In genomic region chr1:150548324-150548631, GRCh38 we compare ENCODE assay signal across 8 cellular contexts. TPM values are rescaled to one million over a fixed set of nuclear protein-coding genes. Genes with fewer than 3 reads are reported as not detected.
DNase-seq lines count a peak whose midpoint lies in the region; ATAC-seq, FAIRE-seq and TF ChIP-seq lines count a peak whose summit lies in the region.

No MANE protein-coding gene starts in this region.

- peak overlapping the region; percentile 39 for H3K4me3 ChIP-seq in CD8-positive, alpha-beta T cell (ENCODE audit: low read depth, low read length)
- H3K4me3 ChIP-seq in Panc1 (ENCODE audit: low read depth in 2 of 2, low read length in 2 of 2) (peak overlapping the region; percentile 56 to 73), endothelial cell of umbilical vein (replicated peaks in 1 of 3; ENCODE audit: insufficient read depth in 1 of 3, low read depth in 1 of 3, low read length in 3 of 3) (peak overlapping the region in 2 of 3 experiments; percentile 8 to 36), neutrophil (ENCODE audit: low read depth in 1 of 2, low read length in 1 of 2) (peak overlapping the region; percentile 68 to 77)

- FAIRE-seq in endothelial cell of umbilical vein (lab: Jason Lieb, UNC): no peak

- POLR2A ChIA-PET in CD8-positive, alpha-beta T cell (lab: Charles Lee): interaction anchor here (0.9 to 1.0 kb wide), 2 partner anchors 12 to 33 kb away, joined by 5 to 7 read pairs; partner anchors contain the start of gene FALEC
- POLR2A ChIA-PET in Panc1 (lab: Charles Lee) (interaction anchor here (0.5 kb wide), 1 partner anchor 527 kb away, joined by 3 read pairs; no protein-coding TSS in a partner anchor), endothelial cell of umbilical vein (lab: Charles Lee) (interaction anchor here (0.7 kb wide), 1 partner anchor 31 kb away, joined by 3 read pairs; the partner anchor contains the start of gene MCL1)

- peak overlapping the region; percentile 54 for H3K4me2 ChIP-seq in endothelial cell of umbilical vein (ENCODE audit: insufficient read depth, low read length)

- H4K20me1 ChIP-seq in endothelial cell of umbilical vein (replicated peaks; ENCODE audit: control insufficient read depth, extremely low read depth, insufficient read depth, low read length): no peaks in the 10 kb centered on the region

- no peaks in the 10 kb centered on the region for H3K9me3 Mint-ChIP-seq in CD8-positive, alpha-beta T cell

- no peaks in the 10 kb centered on the region for H3K36me3 Mint-ChIP-seq in CD8-positive, alpha-beta T cell

- no peaks in the 10 kb centered on the region for H3K27me3 ChIP-seq in CD8-positive, alpha-beta T cell (ENCODE audit: insufficient read depth, low read length)
- H3K27me3 ChIP-seq in Panc1 (ENCODE audit: control insufficient read depth, insufficient read depth, low read length) (no peaks in the 10 kb centered on the region), endothelial cell of umbilical vein (ENCODE audit: control insufficient read depth in 2 of 2, insufficient read depth in 2 of 2, low read length in 2 of 2) (peaks cover 2 to 3% of the 10 kb centered on the region in 2 experiments), neutrophil (peaks cover 66% of the 10 kb centered on the region)

- no peaks in the 10 kb centered on the region for H3K79me2 ChIP-seq in endothelial cell of umbilical vein (ENCODE audit: control insufficient read depth, insufficient read depth, low read length)

- H3K9me1 ChIP-seq in endothelial cell of umbilical vein (replicated peaks; ENCODE audit: control insufficient read depth, extremely low read depth, insufficient read depth, low read length): no peaks in the 10 kb centered on the region

- H3K9me3 ChIP-seq in CD8-positive, alpha-beta T cell (ENCODE audit: low read length): no peaks in the 10 kb centered on the region
- no peaks in the 10 kb centered on the region for H3K9me3 ChIP-seq in Panc1 (ENCODE audit: control insufficient read depth, insufficient read depth, low read depth, low read length)
- no peaks in the 10 kb centered on the region for H3K9me3 ChIP-seq in endothelial cell of umbilical vein (replicated peaks; ENCODE audit: control insufficient read depth, insufficient read depth, low read length)
- H3K9me3 ChIP-seq in neutrophil: no peaks in the 10 kb centered on the region

- H3K27ac ChIP-seq in CD8-positive, alpha-beta T cell (ENCODE audit: low read depth, low read length): no peak overlapping the region
- H3K27ac ChIP-seq in Panc1 (ENCODE audit: low read length) (peak overlapping the region; percentile 54), endothelial cell of umbilical vein (ENCODE audit: insufficient read depth, low read depth, low read length) (no peak overlapping the region), neutrophil (peak overlapping the region; percentile 64)

- H3K36me3 ChIP-seq in CD8-positive, alpha-beta T cell (ENCODE audit: insufficient read depth, low read length): no peaks in the 10 kb centered on the region
- H3K36me3 ChIP-seq in Panc1 (ENCODE audit: control insufficient read depth, insufficient read depth, low read length): no peaks in the 10 kb centered on the region
- no peaks in the 10 kb centered on the region for H3K36me3 ChIP-seq in endothelial cell of umbilical vein (ENCODE audit: control insufficient read depth in 2 of 2, extremely low read depth in 1 of 2, insufficient read depth in 2 of 2, low read length in 2 of 2)
- H3K36me3 ChIP-seq in neutrophil: no peaks in the 10 kb centered on the region

- H3K4me3 Mint-ChIP-seq in CD8-positive, alpha-beta T cell: peak overlapping the region; percentile 77

- BruUV-seq in Panc1 (replicated peaks; lab: Mats Ljungman, UMichigan) (no TSS peak), endothelial cell of umbilical vein (replicated peaks; lab: Mats Ljungman, UMichigan) (no TSS peak)

- H2AFZ ChIP-seq in endothelial cell of umbilical vein (ENCODE audit: low read depth, low read length): peak overlapping the region; percentile 61

- in situ Hi-C loops in Panc1 (cut with HindIII; ENCODE audit: low pct_unique_long_range_greater_than_20kb, low sequenced_read_pairs): no loop called here

- dilution Hi-C loops in endothelial cell of umbilical vein (cut with MboI; ENCODE audit: extremely low pct_ligation_motif_present, low sequenced_read_pairs): no loop called here

- CTCF ChIA-PET in CD8-positive, alpha-beta T cell (lab: Charles Lee): interaction anchor here (0.6 to 1.5 kb wide), 3 partner anchors 11 to 26 kb away, joined by 3 to 7 read pairs (median 3); no protein-coding TSS in a partner anchor
- CTCF ChIA-PET in Panc1 (lab: Charles Lee) (interaction anchor here (0.6 to 1.4 kb wide), 4 partner anchors 13 to 600 kb away, joined by 3 to 12 read pairs (median 4); no protein-coding TSS in a partner anchor), endothelial cell of umbilical vein (lab: Charles Lee) (interaction anchor here (1.1 to 6.7 kb wide), 8 partner anchors 12 to 265 kb away, joined by 3 to 55 read pairs (median 4); no protein-coding TSS in a partner anchor)

- peaks cover 25% of the 10 kb centered on the region for H3K4me1 Mint-ChIP-seq in CD8-positive, alpha-beta T cell (ENCODE audit: low read depth)

- no peak for ATAC-seq in CD8-positive, alpha-beta T cell
- ATAC-seq in Panc1 (no peak), HG02852 (IDR thresholded peaks at IDR 0.05; ENCODE audit: unreplicated experiment) (no peak)

- TF ChIP-seq POLR2A in endothelial cell of umbilical vein (IDR thresholded peaks at IDR 0.05; ENCODE audit: low read depth, low read length): no peak

- H3K27me3 Mint-ChIP-seq in CD8-positive, alpha-beta T cell (ENCODE audit: low read depth): peaks cover 28% of the 10 kb centered on the region

- DNase-seq in CD8-positive, alpha-beta T cell: no peak
- DNase-seq in Panc1 (ENCODE audit: low read depth, low spot score) (no peak), endothelial cell of umbilical vein (ENCODE audit: low read depth, low spot score) (no peak), AG08395 (ENCODE audit: low spot score) (no peak), NAMALWA (ENCODE audit: low spot score) (no peak), mucosa of gallbladder (ENCODE audit: low spot score) (no peak)

- H3K27ac Mint-ChIP-seq in CD8-positive, alpha-beta T cell: no peak overlapping the region

- TF ChIP-seq CTCF in CD8-positive, alpha-beta T cell (IDR thresholded peaks at IDR 0.05): no peak
- no peak for TF ChIP-seq CTCF in Panc1 (IDR thresholded peaks at IDR 0.05)
- TF ChIP-seq CTCF in endothelial cell of umbilical vein (IDR thresholded peaks at IDR 0.05; ENCODE audit: extremely low read depth in 1 of 2, insufficient read depth in 1 of 2, low read depth in 1 of 2, low read length in 2 of 2): no peak
- no peak for TF ChIP-seq CTCF in neutrophil (IDR thresholded peaks at IDR 0.05)

- peaks cover 22% of the 10 kb centered on the region for H3K4me1 ChIP-seq in CD8-positive, alpha-beta T cell (ENCODE audit: insufficient read depth, low read length)
- peaks cover 27% of the 10 kb centered on the region for H3K4me1 ChIP-seq in Panc1 (ENCODE audit: control insufficient read depth, insufficient read depth, low read length)
- H3K4me1 ChIP-seq in endothelial cell of umbilical vein (ENCODE audit: control insufficient read depth, extremely low read depth, insufficient read depth, low read length): peaks cover 22% of the 10 kb centered on the region
- H3K4me1 ChIP-seq in neutrophil (ENCODE audit: control insufficient read depth in 1 of 2, insufficient read depth in 1 of 2, low read depth in 1 of 2, low read length in 1 of 2): peaks cover 44 to 47% of the 10 kb centered on the region in 2 experiments

- no peak overlapping the region for H3K9ac ChIP-seq in endothelial cell of umbilical vein (replicated peaks; ENCODE audit: extremely low read depth, insufficient read depth, low read length)

- intact Hi-C loops in CD8-positive, alpha-beta T cell (cut with DNase I, micrococcal nuclease): no loop called here
- intact Hi-C loops in Panc1 (cut with micrococcal nuclease; ENCODE audit: unreplicated experiment): no loop called here
- intact Hi-C loops in endothelial cell of umbilical vein (cut with micrococcal nuclease): loop anchor here (5.0 kb wide), 1 partner anchor 86 kb away; no protein-coding TSS in a partner anchor

RNA-seq across cellular contexts. Expression of gene ADAMTSL4, which starts 0.9 kb away (rescaled TPM):
- total RNA-seq in CD8-positive, alpha-beta T cell: not detected
- total RNA-seq in Panc1 (2021; ENCODE audit: unreplicated experiment) (9.5 TPM), endothelial cell of umbilical vein (0.37 and 0.73 TPM in 2 replicates), mucosa of gallbladder (17.2 TPM)
- polyA plus RNA-seq in Panc1 (2012; ENCODE audit: insufficient read length): 10.4 TPM
- 0.96 and 1.0 TPM in 2 replicates for polyA plus RNA-seq in endothelial cell of umbilical vein
- polyA plus RNA-seq in endothelial cell of umbilical vein (2011; cell fraction: cytosol; rRNA removed): 0.67 and 0.75 TPM in 2 replicates
- 0.63 and 0.74 TPM in 2 replicates for polyA plus RNA-seq in endothelial cell of umbilical vein (2011; cell fraction: nucleus; rRNA removed)
- polyA plus RNA-seq in endothelial cell of umbilical vein (2012): 3.0 and 3.6 TPM in 2 replicates
- polyA minus RNA-seq in endothelial cell of umbilical vein: 2.5 and 4.0 TPM in 2 replicates
- 2.8 TPM for polyA minus RNA-seq in endothelial cell of umbilical vein (2011; cell fraction: cytosol; rRNA and poly(A)+ RNA removed)
- 0.58 TPM in 1 of 2 replicates, not detected in the other for polyA minus RNA-seq in endothelial cell of umbilical vein (2011; cell fraction: nucleus; rRNA and poly(A)+ RNA removed)

RNA-seq across cellular contexts. Expression of gene MCL1, which starts 31.1 kb away (rescaled TPM):
- 100 to 1,000 TPM; 682 to 685 TPM for total RNA-seq in CD8-positive, alpha-beta T cell
- total RNA-seq in Panc1 (2021; ENCODE audit: unreplicated experiment) (126 TPM), endothelial cell of umbilical vein (186 and 212 TPM in 2 replicates), mucosa of gallbladder (231 TPM)
- 76.7 TPM for polyA plus RNA-seq in Panc1 (2012; ENCODE audit: insufficient read length)
- polyA plus RNA-seq in endothelial cell of umbilical vein: 63.9 and 87.3 TPM in 2 replicates
- polyA plus RNA-seq in endothelial cell of umbilical vein (2011; cell fraction: cytosol; rRNA removed): 71.3 and 83.7 TPM in 2 replicates
- polyA plus RNA-seq in endothelial cell of umbilical vein (2011; cell fraction: nucleus; rRNA removed): 334 and 381 TPM in 2 replicates
- polyA plus RNA-seq in endothelial cell of umbilical vein (2012): 120 and 171 TPM in 2 replicates
- polyA minus RNA-seq in endothelial cell of umbilical vein: 129 and 158 TPM in 2 replicates
- 105 TPM for polyA minus RNA-seq in endothelial cell of umbilical vein (2011; cell fraction: cytosol; rRNA and poly(A)+ RNA removed)
- polyA minus RNA-seq in endothelial cell of umbilical vein (2011; cell fraction: nucleus; rRNA and poly(A)+ RNA removed): 263 and 290 TPM in 2 replicates

RNA-seq across cellular contexts. Expression of gene FALEC, which starts 32.7 kb away (rescaled TPM):
- total RNA-seq in CD8-positive, alpha-beta T cell: not detected
- total RNA-seq in Panc1 (2021; ENCODE audit: unreplicated experiment): 1.0 TPM
- 0.53 TPM for polyA plus RNA-seq in Panc1 (2012; ENCODE audit: insufficient read length)
- not detected in 2 replicates for total RNA-seq in endothelial cell of umbilical vein
- polyA plus RNA-seq in endothelial cell of umbilical vein: not detected in 2 replicates
- not detected in 2 replicates for polyA plus RNA-seq in endothelial cell of umbilical vein (2011; cell fraction: cytosol; rRNA removed)
- not detected in 2 replicates for polyA plus RNA-seq in endothelial cell of umbilical vein (2011; cell fraction: nucleus; rRNA removed)
- polyA plus RNA-seq in endothelial cell of umbilical vein (2012): not detected in 2 replicates
- 0.42 TPM in 1 of 2 replicates, not detected in the other for polyA minus RNA-seq in endothelial cell of umbilical vein
- polyA minus RNA-seq in endothelial cell of umbilical vein (2011; cell fraction: cytosol; rRNA and poly(A)+ RNA removed): not detected
- polyA minus RNA-seq in endothelial cell of umbilical vein (2011; cell fraction: nucleus; rRNA and poly(A)+ RNA removed): not detected in 2 replicates
- total RNA-seq in mucosa of gallbladder: 1.1 TPM

RNA-seq across cellular contexts. Expression of gene ECM1, which starts 40.4 kb away (rescaled TPM):
- not detected for total RNA-seq in CD8-positive, alpha-beta T cell
- 2.2 TPM for total RNA-seq in Panc1 (2021; ENCODE audit: unreplicated experiment)
- polyA plus RNA-seq in Panc1 (2012; ENCODE audit: insufficient read length): 1.2 TPM
- 7.2 and 7.3 TPM in 2 replicates for total RNA-seq in endothelial cell of umbilical vein
- 16.6 and 20.5 TPM in 2 replicates for polyA plus RNA-seq in endothelial cell of umbilical vein
- 8.3 and 10.8 TPM in 2 replicates for polyA plus RNA-seq in endothelial cell of umbilical vein (2011; cell fraction: cytosol; rRNA removed)
- polyA plus RNA-seq in endothelial cell of umbilical vein (2011; cell fraction: nucleus; rRNA removed): 12.9 and 14.6 TPM in 2 replicates
- polyA plus RNA-seq in endothelial cell of umbilical vein (2012): 8.8 and 12.4 TPM in 2 replicates
- polyA minus RNA-seq in endothelial cell of umbilical vein: 7.0 and 10.2 TPM in 2 replicates
- 3.7 TPM for polyA minus RNA-seq in endothelial cell of umbilical vein (2011; cell fraction: cytosol; rRNA and poly(A)+ RNA removed)
- polyA minus RNA-seq in endothelial cell of umbilical vein (2011; cell fraction: nucleus; rRNA and poly(A)+ RNA removed): 2.5 and 2.9 TPM in 2 replicates
- 681 TPM for total RNA-seq in mucosa of gallbladder

Comparison
In these comparisons a context has a peak if more than half of its experiments do, and no peak if none do; other contexts are left out.
1. H3K27ac ChIP-seq: peak in Panc1 (single experiment) and neutrophil (single experiment); none in CD8-positive, alpha-beta T cell (single experiment) and endothelial cell of umbilical vein (single experiment).
2. H3K4me3 ChIP-seq: peak in every context shown above with its lines; median percentile 72 in neutrophil; 64 in Panc1; 39 in CD8-positive, alpha-beta T cell; 22 in endothelial cell of umbilical vein.